Comparison of ENCODE assay signal across 8 cellular contexts in genomic region chrX:68433155-68433980, GRCh38. TPM values are rescaled to one million over a fixed set of nuclear protein-coding genes. Genes with fewer than 3 reads are reported as not detected.
DNase-seq lines count a peak whose midpoint lies in the region; ATAC-seq, FAIRE-seq and TF ChIP-seq lines count a peak whose summit lies in the region.

TSS of gene OPHN1 (minus strand) at chrX:68433495. CDS start at chrX:68433020, 475 bp downstream.

- H3K27ac ChIP-seq in 22Rv1 (peak within 1 kb of the TSS; percentile 83), astrocyte (ENCODE audit: low read depth, low read length) (peak within 1 kb of the TSS; percentile 78), heart right ventricle (peak within 1 kb of the TSS; percentile 48 to 90 (median 87))

- H4K20me1 ChIP-seq in astrocyte (ENCODE audit: insufficient read depth, low read length): no peaks in the 10 kb centered on the region

- H3K79me2 ChIP-seq in astrocyte (ENCODE audit: insufficient read depth, low read length): no peaks in the 10 kb centered on the region

- H2AFZ ChIP-seq in astrocyte (ENCODE audit: low read depth, low read length): peak within 1 kb of the TSS; percentile 89

- H3K4me3 ChIP-seq in astrocyte (ENCODE audit: insufficient read depth, low read depth, low read length) (peak within 1 kb of the TSS; percentile 81), heart right ventricle (peak within 1 kb of the TSS; percentile 49 to 85 (median 68))

- TF ChIP-seq CTCF in 22Rv1 (IDR thresholded peaks at IDR 0.05): no peak
- no peak for TF ChIP-seq CTCF in astrocyte (IDR thresholded peaks at IDR 0.05; ENCODE audit: insufficient read depth, low read depth, low read length)
- TF ChIP-seq CTCF in heart right ventricle (IDR thresholded peaks at IDR 0.05): no peak

- DNase-seq in GM04504 (ENCODE audit: low read depth): peak; percentile 45
- DNase-seq in NCI-H774 (lab: John Stamatoyannopoulos, UW): peak; percentile 31
- DNase-seq in astrocyte (ENCODE audit: low read depth): peak; percentile 72
- peak; percentile 74 to 78 for DNase-seq in heart right ventricle
- DNase-seq in nucleus accumbens (lab: John Stamatoyannopoulos, UW): peak; percentile 1 to 82 (median 56)
- no peak for DNase-seq in GM19239 (ENCODE audit: insufficient read length, low spot score)

- no peaks in the 10 kb centered on the region for H3K27me3 Mint-ChIP-seq in astrocyte (ENCODE audit: low read depth, unreplicated experiment)

- peak; percentile 93 to 97 (median 96) for ATAC-seq in heart right ventricle
- ATAC-seq in HG02588 (IDR thresholded peaks at IDR 0.05; ENCODE audit: unreplicated experiment): no peak

- H3K4me2 ChIP-seq in astrocyte (ENCODE audit: low read length): peak within 1 kb of the TSS; percentile 96

- H3K9me3 ChIP-seq in astrocyte (ENCODE audit: insufficient read depth, low read depth, low read length) (no peaks in the 10 kb centered on the region), heart right ventricle (no peaks in the 10 kb centered on the region)

- H3K27ac Mint-ChIP-seq in astrocyte (ENCODE audit: unreplicated experiment): peak within 1 kb of the TSS; percentile 66

- H3K36me3 Mint-ChIP-seq in astrocyte (ENCODE audit: low read depth, unreplicated experiment): no peaks in the 10 kb centered on the region

- peak within 1 kb of the TSS; percentile 93 for H3K4me3 Mint-ChIP-seq in astrocyte (ENCODE audit: unreplicated experiment)

- H3K36me3 ChIP-seq in astrocyte (ENCODE audit: insufficient read depth, low read length) (no peaks in the 10 kb centered on the region), heart right ventricle (no peaks in the 10 kb centered on the region)

- intact Hi-C loops in heart right ventricle (cut with DNase I): no loop called here

- H3K9me3 Mint-ChIP-seq in astrocyte (ENCODE audit: unreplicated experiment): no peaks in the 10 kb centered on the region

- peaks cover 12% of the 10 kb centered on the region for H3K4me1 Mint-ChIP-seq in astrocyte (ENCODE audit: low read depth, unreplicated experiment)

- H3K9ac ChIP-seq in astrocyte (ENCODE audit: low read length): peak within 1 kb of the TSS; percentile 85

- FAIRE-seq in astrocyte (lab: Jason Lieb, UNC) (no peak), GM19239 (lab: Jason Lieb, UNC) (no peak)

- 0% methylated on average over 53 to 57 of the region's 57 CpGs for WGBS in heart right ventricle, 2 donors

- peaks cover 15% of the 10 kb centered on the region for H3K4me1 ChIP-seq in astrocyte (ENCODE audit: insufficient read depth, low read length)
- peaks cover 0 to 17% (median 5%) of the 10 kb centered on the region in 9 donors for H3K4me1 ChIP-seq in heart right ventricle

- H3K27me3 ChIP-seq in astrocyte (ENCODE audit: insufficient read depth, low read length) (no peaks in the 10 kb centered on the region), heart right ventricle (peaks cover 0 to 39% (median 0%) of the 10 kb centered on the region in 7 donors)

RNA-seq across cellular contexts. Expression of gene OPHN1, which starts in this region (rescaled TPM):
- total RNA-seq in astrocyte (3.7 and 5.1 TPM in 2 replicates), heart right ventricle (1 to 10 TPM; 3.4 to 7.1 (median 5.4) TPM)
- polyA plus RNA-seq in heart right ventricle: 1 to 10 TPM; 2.1 to 2.7 TPM
